8 cellular contexts compared by ENCODE assay signal in genomic region chr4:18075823-18076433, GRCh38. TPM values are rescaled to one million over a fixed set of nuclear protein-coding genes. Genes with fewer than 3 reads are reported as not detected.
DNase-seq lines count a peak whose midpoint lies in the region; ATAC-seq, FAIRE-seq and TF ChIP-seq lines count a peak whose summit lies in the region.

No MANE protein-coding gene starts in this region.

- no peaks in the 10 kb centered on the region for H3K36me3 ChIP-seq in testis (ENCODE audit: low read depth, missing control alignments)
- H3K36me3 ChIP-seq in suprapubic skin = no peaks in the 10 kb centered on the region

- no peak for TF ChIP-seq POLR2A in testis (IDR thresholded peaks at IDR 0.05)
- no peak for TF ChIP-seq POLR2A in suprapubic skin (IDR thresholded peaks at IDR 0.05)

- no peak overlapping the region for H3K4me3 Mint-ChIP-seq in activated CD4-positive, alpha-beta memory T cell treated with anti-CD3 and anti-CD28 coated beads for 36 hours

- no peaks in the 10 kb centered on the region for H3K4me1 ChIP-seq in testis
- no peaks in the 10 kb centered on the region for H3K4me1 ChIP-seq in suprapubic skin

- H3K27ac Mint-ChIP-seq in activated CD4-positive, alpha-beta memory T cell treated with anti-CD3 and anti-CD28 coated beads for 36 hours = no peak overlapping the region

- WGBS in testis, 2 donors = 59 to 67% methylated on average over 8 of the region's 8 CpGs
- WGBS in suprapubic skin = 48% methylated on average over 8 of the region's 8 CpGs

- no peak for TF ChIP-seq EP300 in suprapubic skin (IDR thresholded peaks at IDR 0.05)

- POLR2A ChIA-PET in activated CD4-positive, alpha-beta memory T cell treated with anti-CD3 and anti-CD28 coated beads for 36 hours (lab: Charles Lee) = no interaction called here

- peaks cover 25% of the 10 kb centered on the region for H3K27me3 Mint-ChIP-seq in activated CD4-positive, alpha-beta memory T cell treated with anti-CD3 and anti-CD28 coated beads for 36 hours

- no peak for FAIRE-seq in GM19239 (lab: Jason Lieb, UNC)

- H3K27me3 ChIP-seq in testis (no peaks in the 10 kb centered on the region), suprapubic skin (peaks cover 2% of the 10 kb centered on the region)

- ATAC-seq in GM18868 (IDR thresholded peaks at IDR 0.05; ENCODE audit: unreplicated experiment) = peak; percentile 83

- TF ChIP-seq CTCF in testis (IDR thresholded peaks at IDR 0.05) (peak in 2 of 3 experiments; percentile 32 to 33), suprapubic skin (IDR thresholded peaks at IDR 0.05) (no peak)

- H3K4me1 Mint-ChIP-seq in activated CD4-positive, alpha-beta memory T cell treated with anti-CD3 and anti-CD28 coated beads for 36 hours (ENCODE audit: low read depth) = peaks cover 3% of the 10 kb centered on the region

- H3K9me3 ChIP-seq in testis (no peaks in the 10 kb centered on the region), suprapubic skin (no peaks in the 10 kb centered on the region)

- peaks cover 7% of the 10 kb centered on the region for H3K9me3 Mint-ChIP-seq in activated CD4-positive, alpha-beta memory T cell treated with anti-CD3 and anti-CD28 coated beads for 36 hours

- intact Hi-C loops in activated CD4-positive, alpha-beta memory T cell treated with anti-CD3 and anti-CD28 coated beads for 36 hours (cut with micrococcal nuclease) = no loop called here
- intact Hi-C loops in testis (cut with DNase I; ENCODE audit: low total_unique reads) = no loop called here

- peak; percentile 25 for DNase-seq in Ammon's horn (ENCODE audit: low spot score)
- peak; percentile 25 for DNase-seq in M059J (ENCODE audit: low read depth)
- DNase-seq in activated CD4-positive, alpha-beta memory T cell treated with anti-CD3 and anti-CD28 coated beads for 36 hours = peak; percentile 42
- DNase-seq in iPS-NIHi11 (ENCODE audit: low spot score) = peak; percentile 30
- DNase-seq in testis = peak; percentile 72
- no peak for DNase-seq in GM19239 (ENCODE audit: insufficient read length, low spot score)
- no peak for DNase-seq in suprapubic skin (ENCODE audit: low spot score in 2 of 2)

- CTCF ChIA-PET in activated CD4-positive, alpha-beta memory T cell treated with anti-CD3 and anti-CD28 coated beads for 36 hours (lab: Charles Lee) = interaction anchor here (0.6 kb wide), 1 partner anchor 22 kb away, joined by 3 read pairs; no protein-coding TSS in a partner anchor

- no peak overlapping the region for H3K27ac ChIP-seq in testis
- no peak overlapping the region for H3K27ac ChIP-seq in suprapubic skin

- H3K4me3 ChIP-seq in testis (no peak overlapping the region), suprapubic skin (no peak overlapping the region)

- H3K36me3 Mint-ChIP-seq in activated CD4-positive, alpha-beta memory T cell treated with anti-CD3 and anti-CD28 coated beads for 36 hours = no peaks in the 10 kb centered on the region

RNA-seq across cellular contexts. Expression of gene LCORL, which starts 54.4 kb away (rescaled TPM):
- 19.6 and 23.3 TPM in 2 replicates for total RNA-seq in M059J (2014; rRNA removed; shearing (Covaris generic))
- 10 to 100 TPM in 1 of 2 experiments, 1 to 10 TPM in 1; 8.1 to 10.5 TPM for total RNA-seq in activated CD4-positive, alpha-beta memory T cell treated with anti-CD3 and anti-CD28 coated beads for 36 hours
- 10 to 100 TPM; 37.6 to 43.7 TPM for total RNA-seq in testis
- 9.7 TPM for polyA plus RNA-seq in testis (ENCODE audit: insufficient read depth, low read depth, low replicate concordance)
- total RNA-seq in suprapubic skin = 10 to 100 TPM; 14.9 to 26.4 (median 19.6) TPM

Comparison
In these comparisons a context has a peak if more than half of its experiments do, and no peak if none do; other contexts are left out.
1. DNase-seq: peak in Ammon's horn (single experiment), M059J (single experiment), activated CD4-positive, alpha-beta memory T cell treated with anti-CD3 and anti-CD28 coated beads for 36 hours (single experiment), iPS-NIHi11 (single experiment) and testis (single experiment); none in GM19239 (single experiment) and suprapubic skin (0 of 2).
2. CTCF ChIP-seq: peak in testis (2 of 3); none in suprapubic skin (0 of 2).